9 cellular contexts compared by ENCODE assay signal in the genomic region with DNA sequence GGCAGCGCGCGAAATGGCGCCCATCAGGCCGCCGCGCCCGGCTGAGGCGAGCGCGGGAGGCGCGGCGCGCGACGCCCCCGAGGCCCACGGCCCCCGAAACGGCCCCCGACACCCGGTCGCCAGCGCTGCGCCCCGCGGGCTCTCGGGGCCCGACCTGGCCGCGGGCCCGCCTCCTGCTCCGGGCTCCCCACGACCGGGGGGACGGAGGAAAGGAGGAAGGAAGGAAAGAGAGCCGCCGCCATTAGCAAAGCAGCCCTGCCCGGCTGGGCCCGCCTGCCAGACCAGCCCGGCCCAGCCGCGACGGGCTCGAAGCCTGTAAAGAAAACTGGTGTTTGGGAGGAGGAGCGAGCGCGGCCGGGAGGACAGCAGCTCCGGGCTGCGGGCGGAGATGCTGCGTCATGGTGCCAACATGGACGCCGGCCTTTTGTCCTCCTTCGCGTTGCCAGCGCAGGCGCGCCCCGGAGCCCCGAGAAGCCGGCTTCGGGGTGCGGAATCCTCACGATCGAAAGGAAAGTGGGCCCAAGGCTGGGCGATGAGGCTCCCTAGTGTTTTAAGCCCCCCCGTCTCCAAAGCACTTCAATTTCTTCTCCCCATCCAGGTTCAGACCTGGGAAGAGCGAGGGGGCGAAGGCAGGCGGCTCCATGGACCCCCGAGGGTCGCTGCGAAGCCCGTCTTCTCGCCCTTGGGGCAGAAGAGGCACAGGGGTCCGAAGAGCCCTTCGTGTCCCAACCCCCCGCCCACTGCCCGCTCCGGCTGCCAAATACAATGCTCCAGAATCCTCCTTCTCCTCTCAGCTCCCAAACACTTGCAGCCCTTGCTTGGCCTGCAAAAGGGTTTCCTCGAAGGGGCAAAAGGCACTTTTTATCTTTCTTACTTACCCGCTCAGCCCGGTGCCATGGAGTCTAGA. TPM values are rescaled to one million over a fixed set of nuclear protein-coding genes. Genes with fewer than 3 reads are reported as not detected.
DNase-seq lines count a peak whose midpoint lies in the region; FAIRE-seq and TF ChIP-seq lines count a peak whose summit lies in the region.
"Had no signal": no experiment of that assay in that cellular context is flagged by ENCODE, and none has a peak within 500 bp of the region (broad histone marks: within the 10 kb centered on the region; RNA-seq: fewer than 3 reads in every experiment).

No MANE protein-coding gene starts in this region.

- H3K36me3 ChIP-seq in kidney (ENCODE audit: control insufficient read depth in 1 of 2, insufficient read depth in 2 of 2, low read length in 2 of 2) (peaks cover 0 to 4% of the 10 kb centered on the region in 2 donors), smooth muscle cell (ENCODE audit: low read depth) (no peaks in the 10 kb centered on the region)

- H3K79me2 ChIP-seq in smooth muscle cell (ENCODE audit: low read depth): peaks cover 62% of the 10 kb centered on the region

- peaks cover 35% of the 10 kb centered on the region for H4K20me1 ChIP-seq in smooth muscle cell (ENCODE audit: low read depth)

- H3K27ac ChIP-seq in kidney (ENCODE audit: low read depth in 2 of 2, low read length in 2 of 2) (peak overlapping the region; percentile 100), smooth muscle cell (ENCODE audit: low read depth) (peak overlapping the region; percentile 99)

- 1% methylated on average over 54 of the region's 86 CpGs for WGBS in smooth muscle cell (ENCODE audit: low lambda C conversion rate)

- H3K9me3 ChIP-seq in kidney (ENCODE audit: control insufficient read depth in 1 of 2, low read length in 2 of 2): no peaks in the 10 kb centered on the region
- no peaks in the 10 kb centered on the region for H3K9me3 ChIP-seq in smooth muscle cell (replicated peaks; ENCODE audit: low read depth)

- H3K4me3 ChIP-seq in kidney (ENCODE audit: low read length in 2 of 2) (peak overlapping the region; percentile 93 to 94), smooth muscle cell (peak overlapping the region; percentile 82)

- peaks cover 16 to 27% of the 10 kb centered on the region in 2 donors for H3K4me1 ChIP-seq in kidney (ENCODE audit: control insufficient read depth in 1 of 2, insufficient read depth in 1 of 2, low read depth in 1 of 2, low read length in 2 of 2)
- H3K4me1 ChIP-seq in smooth muscle cell (ENCODE audit: low read depth): peaks cover 46% of the 10 kb centered on the region

- intact Hi-C loops in kidney (cut with DNase I): no loop called here

- H3K4me2 ChIP-seq in smooth muscle cell: peak overlapping the region; percentile 99

- peak; percentile 69 for DNase-seq in DMS 273 (lab: John Stamatoyannopoulos, UW; ENCODE audit: unreplicated experiment)
- no peak for DNase-seq in DMS 273 treated with DMSO at 0.1 percent for 48 hours (lab: John Stamatoyannopoulos, UW)
- peak; percentile 50 for DNase-seq in NCI-H1105 (lab: John Stamatoyannopoulos, UW)
- DNase-seq in activated CD4-positive, CD25-positive, alpha-beta regulatory T cell (lab: John Stamatoyannopoulos, UW): peak; percentile 32 to 67 (median 56)
- DNase-seq in cerebellum (ENCODE audit: low spot score): peak; percentile 79
- peak; percentile 95 for DNase-seq in kidney
- DNase-seq in smooth muscle cell (lab: John Stamatoyannopoulos, UW; ENCODE audit: unreplicated experiment): peak; percentile 25
- no peak for DNase-seq in A172 (ENCODE audit: low spot score)

- no peak overlapping the region for H2AFZ ChIP-seq in smooth muscle cell (ENCODE audit: low read depth)

- FAIRE-seq in kidney (lab: Jason Lieb, UNC): no peak
- FAIRE-seq: A204.1 had no signal

- H3K9ac ChIP-seq in kidney (ENCODE audit: low read length in 2 of 2) (peak overlapping the region; percentile 99 to 100), smooth muscle cell (ENCODE audit: low read depth) (peak overlapping the region; percentile 95)

- H3F3A ChIP-seq in smooth muscle cell (ENCODE audit: low read depth): peaks cover 24% of the 10 kb centered on the region

- TF ChIP-seq CTCF in kidney (IDR thresholded peaks at IDR 0.05; ENCODE audit: borderline replicate concordance, extremely low read depth, insufficient read depth) (no peak), smooth muscle cell (IDR thresholded peaks at IDR 0.05; ENCODE audit: borderline replicate concordance, insufficient read depth, poor library complexity, severe bottlenecking) (no peak)

- H3K27me3 ChIP-seq in smooth muscle cell (ENCODE audit: low read depth): no peaks in the 10 kb centered on the region

RNA-seq across cellular contexts. Expression of gene SETD1B, which starts 2.9 kb away (rescaled TPM):
- total RNA-seq in cerebellum: 3.8 TPM
- 34.5 TPM for total RNA-seq in kidney
- polyA plus RNA-seq in kidney (ENCODE audit: insufficient read depth, low read depth, low replicate concordance): 3.5 TPM
- 2.7 and 4.2 TPM in 2 replicates for total RNA-seq in smooth muscle cell
- 1.9 and 2.9 TPM in 2 replicates for polyA plus RNA-seq in smooth muscle cell
- 1.9 and 2.4 TPM in 2 replicates for total RNA-seq in A172 (2014; rRNA removed; shearing (Covaris generic))

RNA-seq across cellular contexts. Expression of gene RHOF, which starts 7.5 kb away (rescaled TPM):
- 16.5 TPM for total RNA-seq in cerebellum
- total RNA-seq in kidney: 42.6 TPM
- polyA plus RNA-seq in kidney (ENCODE audit: insufficient read depth, low read depth, low replicate concordance): 23.9 TPM
- total RNA-seq in smooth muscle cell: 12.7 and 25.9 TPM in 2 replicates
- 13.8 and 15.3 TPM in 2 replicates for polyA plus RNA-seq in smooth muscle cell
- total RNA-seq in A172 (2014; rRNA removed; shearing (Covaris generic)): 1.8 and 2.7 TPM in 2 replicates

RNA-seq across cellular contexts. Expression of gene HPD, which starts 57.7 kb away (rescaled TPM):
- total RNA-seq in cerebellum (not detected), kidney (4.6 TPM), smooth muscle cell (not detected in 2 replicates)
- polyA plus RNA-seq in kidney (ENCODE audit: insufficient read depth, low read depth, low replicate concordance) (393 TPM), smooth muscle cell (0.53 TPM in 1 of 2 replicates, not detected in the other)
- total RNA-seq in A172 (2014; rRNA removed; shearing (Covaris generic)): 0.12 and 1.2 TPM in 2 replicates

Comparison
In these comparisons a context has a peak if more than half of its experiments do, and no peak if none do; other contexts are left out.
1. DNase-seq: peak in DMS 273 (single experiment), NCI-H1105 (single experiment), activated CD4-positive, CD25-positive, alpha-beta regulatory T cell (4 of 4), cerebellum (single experiment), kidney (single experiment) and smooth muscle cell (single experiment); none in DMS 273 treated with DMSO at 0.1 percent for 48 hours (single experiment) and A172 (single experiment).